8 cellular contexts compared by ENCODE assay signal in genomic region chr1:36321119-36321951, GRCh38. TPM values are rescaled to one million over a fixed set of nuclear protein-coding genes. Genes with fewer than 3 reads are reported as not detected.
A peak's percentile ranks its signal among the peaks of the same experiment; 100 is the strongest.
DNase-seq lines count a peak whose midpoint lies in the region; ATAC-seq lines count a peak whose summit lies in the region.

No MANE protein-coding gene starts in this region.

- intact Hi-C loops in Right ventricle myocardium inferior (cut with DNase I) (loop anchor here (5.0 kb wide), 1 partner anchor 46 kb away; no protein-coding TSS in a partner anchor), posterior vena cava (cut with DNase I) (no loop called here)

- ATAC-seq in Right ventricle myocardium inferior: peak; percentile 75

- DNase-seq in NCI-H82 (lab: John Stamatoyannopoulos, UW) (peak; percentile 29), NCI-H82 treated with DMSO at 0.1 percent for 48 hours (lab: John Stamatoyannopoulos, UW; ENCODE audit: unreplicated experiment) (no peak), Right ventricle myocardium inferior (ENCODE audit: missing footprints) (peak; percentile 90), posterior vena cava (ENCODE audit: low spot score) (peak; percentile 93), NCI-H146 treated with DMSO at 0.1 percent for 48 hours (lab: John Stamatoyannopoulos, UW; ENCODE audit: unreplicated experiment) (no peak), SHP77 (lab: John Stamatoyannopoulos, UW) (no peak), NCI-H1436 treated with DMSO at 0.1 percent for 48 hours (lab: John Stamatoyannopoulos, UW) (no peak)
- DNase-seq in activated T-cell treated with anti-CD3 and anti-CD28 coated beads, Interleukin-2, amount 50 U/mL, for 48 hours: peak; percentile 56 to 64

RNA-seq across cellular contexts. Expression of gene EVA1B, which starts 2.1 kb away (rescaled TPM):
- 10.9 TPM for total RNA-seq in Right ventricle myocardium inferior
- 10 to 100 TPM; 38.0 to 39.5 TPM for total RNA-seq in posterior vena cava

RNA-seq across cellular contexts. Expression of gene SH3D21, which starts 15.2 kb away (rescaled TPM):
- total RNA-seq in Right ventricle myocardium inferior (1.6 TPM), posterior vena cava (1 to 10 TPM; 1.6 to 2.8 TPM)

Comparison
In these comparisons a context has a peak if more than half of its experiments do, and no peak if none do; other contexts are left out.
1. DNase-seq: peak in NCI-H82 (single experiment), activated T-cell treated with anti-CD3 and anti-CD28 coated beads, Interleukin-2, amount 50 U/mL, for 48 hours (2 of 2), Right ventricle myocardium inferior (single experiment) and posterior vena cava (single experiment); none in NCI-H82 treated with DMSO at 0.1 percent for 48 hours (single experiment), NCI-H146 treated with DMSO at 0.1 percent for 48 hours (single experiment), SHP77 (0 of 2) and NCI-H1436 treated with DMSO at 0.1 percent for 48 hours (single experiment).